8 cellular contexts compared by ENCODE assay signal in genomic region chr9:126915846-126916543, GRCh38. TPM values are rescaled to one million over a fixed set of nuclear protein-coding genes. Genes with fewer than 3 reads are reported as not detected.
DNase-seq lines count a peak whose midpoint lies in the region; ATAC-seq and TF ChIP-seq lines count a peak whose summit lies in the region.
"Had no signal": no experiment of that assay in that cellular context is flagged by ENCODE, and none has a peak within 500 bp of the region (broad histone marks: within the 10 kb centered on the region; RNA-seq: fewer than 3 reads in every experiment).

No MANE protein-coding gene starts in this region.

- H3K4me3 ChIP-seq in PC-9 (peak overlapping the region; percentile 61), retinal pigment epithelial cell (ENCODE audit: low read length) (peak overlapping the region; percentile 53)

- POLR2A ChIA-PET in PC-9 (lab: Charles Lee; ENCODE audit: unreplicated experiment) = interaction anchor here (0.5 to 0.7 kb wide), 2 partner anchors 329 to 547 kb away, joined by 3 read pairs; no protein-coding TSS in a partner anchor

- H3K9me3 ChIP-seq in PC-9 (ENCODE audit: insufficient read depth, low read depth) = no peaks in the 10 kb centered on the region

- 0 out of 2 replicates have a peak, but pooled peaks cover 5% of the 10 kb centered on the region for H3K4me1 Mint-ChIP-seq in HFFc6 (ENCODE audit: low read depth)

- TSS peak; percentile 60 for BruUV-seq in PC-9 (replicated peaks; lab: Mats Ljungman, UMichigan)

- H3K79me2 ChIP-seq in PC-9 (ENCODE audit: low read depth) = no peaks in the 10 kb centered on the region

- DNase-seq in HFFc6 (no peak), PC-9 (peak in 1 of 2 experiments; percentile 4), retinal pigment epithelial cell (ENCODE audit: low read depth) (no peak), posterior vena cava (ENCODE audit: low spot score) (no peak), CD1c-positive myeloid dendritic cell (ENCODE audit: extremely low spot score) (no peak)
- DNase-seq: midbrain had no signal

- H3F3A ChIP-seq in PC-9 (ENCODE audit: insufficient read depth, low read depth) = no peaks in the 10 kb centered on the region

- H3K4me2 ChIP-seq in PC-9 = peak overlapping the region; percentile 90

- ATAC-seq in esophagus mucosa = peak; percentile 31
- no peak for ATAC-seq in GM21423 (IDR thresholded peaks at IDR 0.05; ENCODE audit: unreplicated experiment)

- no peaks in the 10 kb centered on the region for H3K36me3 ChIP-seq in PC-9 (ENCODE audit: low read depth)

- H3K36me3 Mint-ChIP-seq in HFFc6 (ENCODE audit: low read depth) = no peaks in the 10 kb centered on the region

- TF ChIP-seq CTCF in HFFc6 (IDR thresholded peaks at IDR 0.05) (no peak), PC-9 (conservative IDR thresholded peaks at IDR 0.05) (no peak), retinal pigment epithelial cell (conservative IDR thresholded peaks at IDR 0.05; ENCODE audit: low read depth, low read length) (no peak)

- intact Hi-C loops in PC-9 (cut with micrococcal nuclease; ENCODE audit: unreplicated experiment) (loop anchor here (2.0 kb wide), 1 partner anchor 55 kb away; the partner anchor contains the start of gene ZBTB34), posterior vena cava (cut with DNase I) (no loop called here)

- no peaks in the 10 kb centered on the region for H3K9me2 ChIP-seq in PC-9 (ENCODE audit: insufficient read depth)

- no peaks in the 10 kb centered on the region for H4K20me1 ChIP-seq in PC-9 (ENCODE audit: insufficient read depth)

- H3K4me1 ChIP-seq in PC-9 (replicated peaks; ENCODE audit: insufficient read depth) = peaks cover 6% of the 10 kb centered on the region; the same call in 1 of the 2 replicates

- H3K4me3 Mint-ChIP-seq in HFFc6 = peak overlapping the region; percentile 63

- H3K27me3 Mint-ChIP-seq in HFFc6 (ENCODE audit: insufficient read depth) = peaks cover 31% of the 10 kb centered on the region

- H3K9me3 Mint-ChIP-seq in HFFc6 = no peaks in the 10 kb centered on the region

- CTCF ChIA-PET in PC-9 (lab: Charles Lee) = interaction anchor here (0.7 kb wide), 1 partner anchor 25 kb away, joined by 4 read pairs; no protein-coding TSS in a partner anchor

- H3K27ac ChIP-seq in PC-9 = no peak overlapping the region

- no peak overlapping the region for H3K27ac Mint-ChIP-seq in HFFc6

- H3K27me3 ChIP-seq in PC-9 (ENCODE audit: insufficient read depth, low read depth) = no peaks in the 10 kb centered on the region

- H2AFZ ChIP-seq in PC-9 = peak overlapping the region; percentile 78

RNA-seq across cellular contexts. Expression of gene RALGPS1, which starts 1.4 kb away (rescaled TPM):
- total RNA-seq in HFFc6 (2021; fragmentation: NEBNext Ultra II Directional; extraction: Animal tissue kit (Norgen Biotek cat#: 25700)) = 1 to 10 TPM in 4 of 6 experiments, under 1 TPM in 2; 0.68 to 1.6 (median 1.1) TPM
- total RNA-seq in PC-9 (2021) = 23.3 and 25.8 TPM in 2 replicates
- 6.8 TPM for total RNA-seq in esophagus mucosa
- total RNA-seq in posterior vena cava = 1 to 10 TPM; 6.4 to 7.8 TPM

RNA-seq across cellular contexts. Expression of gene ZBTB34, which starts 55.6 kb away (rescaled TPM):
- total RNA-seq in HFFc6 (2021; fragmentation: NEBNext Ultra II Directional; extraction: Animal tissue kit (Norgen Biotek cat#: 25700)) = 1 to 10 TPM; 3.1 to 4.0 (median 3.7) TPM
- total RNA-seq in PC-9 (2021) (8.2 and 9.0 TPM in 2 replicates), esophagus mucosa (2.5 TPM), posterior vena cava (1 to 10 TPM; 7.3 to 9.6 TPM)
